15 cellular contexts compared by ENCODE assay signal in the genomic region with DNA sequence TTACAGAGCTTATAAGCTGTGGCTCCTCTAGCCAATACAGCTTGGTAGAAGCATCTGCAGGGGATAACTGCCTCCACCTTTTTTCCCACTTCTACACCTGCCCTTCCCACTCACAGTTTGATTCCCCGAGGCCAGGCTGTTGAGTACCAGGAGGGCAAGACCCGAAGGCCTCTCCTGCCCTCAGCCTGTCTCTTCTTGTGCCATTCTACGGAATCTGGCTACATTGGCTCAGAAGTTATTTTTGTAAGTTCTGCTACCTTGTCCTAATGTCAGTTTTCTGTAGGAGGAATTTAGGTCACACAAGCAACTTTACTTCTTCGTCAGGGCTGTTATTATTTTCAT. TPM values are rescaled to one million over a fixed set of nuclear protein-coding genes. Genes with fewer than 3 reads are reported as not detected.
"Had no signal": no experiment of that assay in that cellular context is flagged by ENCODE, and none has a peak within 500 bp of the region (broad histone marks: within the 10 kb centered on the region; RNA-seq: fewer than 3 reads in every experiment).

No MANE protein-coding gene starts in this region.

- H3K27me3 Mint-ChIP-seq: activated naive CD4-positive, alpha-beta T cell treated with anti-CD3 and anti-CD28 coated beads, Interleukin-2, amount 50 U/mL, for 24 hours; brain; natural killer cell treated with Interleukin-12 subunit alpha and Interleukin-12 subunit beta and Interleukin-15 and Interleukin-18, amount 100 ng/mL, for 72 hours; stimulated activated naive CD8-positive, alpha-beta T cell treated with anti-CD3 and anti-CD28 coated beads, Interleukin-15, amount 100 ng/mL, for 72 hours had no signal

- H3K4me3 Mint-ChIP-seq: activated naive CD4-positive, alpha-beta T cell treated with anti-CD3 and anti-CD28 coated beads, Interleukin-2, amount 50 U/mL, for 24 hours; dendritic cell treated with granulocyte-macrophage colony-stimulating factor and Interleukin-4, amounts not matched to agents 40 ng/mL and 50 ng/mL, for 4 days; natural killer cell treated with Interleukin-12 subunit alpha and Interleukin-12 subunit beta and Interleukin-15 and Interleukin-18, amount 100 ng/mL, for 72 hours; T-helper 2 cell treated with Interferon-gamma antibody and Interleukin-4, amounts not matched to agents 5 μg/mL and 100 μg/mL, for 36 hours had no signal

- H3K27ac ChIP-seq: hepatocyte, suprapubic skin, tibial nerve, VCaP had no signal

- H2AFZ ChIP-seq: hepatocyte had no signal

- DNase-seq: activated CD4-positive, CD25-positive, alpha-beta regulatory T cell treated with anti-CD3 and anti-CD28 coated beads, Interleukin-2, amount 50 U/mL, for 72 hours; activated gamma-delta T cell treated with Interleukin-2 at 50 U/mL for 16 hours; effector CD4-positive, alpha-beta T cell; immature natural killer cell; stimulated activated CD4-positive, alpha-beta T cell treated with anti-CD3 and anti-CD28 coated beads, Interleukin-12 subunit alpha, Interleukin-12 subunit beta, amount 100 ng/mL, for 4 hours had no signal

- H3K36me3 ChIP-seq: suprapubic skin had no signal

- H3K27ac Mint-ChIP-seq: activated naive CD4-positive, alpha-beta T cell treated with anti-CD3 and anti-CD28 coated beads, Interleukin-2, amount 50 U/mL, for 24 hours; dendritic cell treated with granulocyte-macrophage colony-stimulating factor and Interleukin-4, amounts not matched to agents 40 ng/mL and 50 ng/mL, for 4 days; natural killer cell treated with Interleukin-12 subunit alpha and Interleukin-12 subunit beta and Interleukin-15 and Interleukin-18, amount 100 ng/mL, for 72 hours; stimulated activated naive CD8-positive, alpha-beta T cell treated with anti-CD3 and anti-CD28 coated beads, Interleukin-15, amount 100 ng/mL, for 72 hours; T-helper 2 cell treated with Interferon-gamma antibody and Interleukin-4, amounts not matched to agents 5 μg/mL and 100 μg/mL, for 36 hours had no signal

- H3K4me3 ChIP-seq: hepatocyte, suprapubic skin had no signal

- H3K27me3 ChIP-seq: hepatocyte, suprapubic skin, tibial nerve had no signal

- H3K9me3 ChIP-seq: suprapubic skin, tibial nerve had no signal

- H3K36me3 Mint-ChIP-seq: activated naive CD4-positive, alpha-beta T cell treated with anti-CD3 and anti-CD28 coated beads, Interleukin-2, amount 50 U/mL, for 24 hours; brain; natural killer cell treated with Interleukin-12 subunit alpha and Interleukin-12 subunit beta and Interleukin-15 and Interleukin-18, amount 100 ng/mL, for 72 hours had no signal

RNA-seq across cellular contexts. Expression of a gene that starts 46.4 kb away (rescaled TPM):
- polyA plus RNA-seq: immature natural killer cell had no signal
